In the genomic region with DNA sequence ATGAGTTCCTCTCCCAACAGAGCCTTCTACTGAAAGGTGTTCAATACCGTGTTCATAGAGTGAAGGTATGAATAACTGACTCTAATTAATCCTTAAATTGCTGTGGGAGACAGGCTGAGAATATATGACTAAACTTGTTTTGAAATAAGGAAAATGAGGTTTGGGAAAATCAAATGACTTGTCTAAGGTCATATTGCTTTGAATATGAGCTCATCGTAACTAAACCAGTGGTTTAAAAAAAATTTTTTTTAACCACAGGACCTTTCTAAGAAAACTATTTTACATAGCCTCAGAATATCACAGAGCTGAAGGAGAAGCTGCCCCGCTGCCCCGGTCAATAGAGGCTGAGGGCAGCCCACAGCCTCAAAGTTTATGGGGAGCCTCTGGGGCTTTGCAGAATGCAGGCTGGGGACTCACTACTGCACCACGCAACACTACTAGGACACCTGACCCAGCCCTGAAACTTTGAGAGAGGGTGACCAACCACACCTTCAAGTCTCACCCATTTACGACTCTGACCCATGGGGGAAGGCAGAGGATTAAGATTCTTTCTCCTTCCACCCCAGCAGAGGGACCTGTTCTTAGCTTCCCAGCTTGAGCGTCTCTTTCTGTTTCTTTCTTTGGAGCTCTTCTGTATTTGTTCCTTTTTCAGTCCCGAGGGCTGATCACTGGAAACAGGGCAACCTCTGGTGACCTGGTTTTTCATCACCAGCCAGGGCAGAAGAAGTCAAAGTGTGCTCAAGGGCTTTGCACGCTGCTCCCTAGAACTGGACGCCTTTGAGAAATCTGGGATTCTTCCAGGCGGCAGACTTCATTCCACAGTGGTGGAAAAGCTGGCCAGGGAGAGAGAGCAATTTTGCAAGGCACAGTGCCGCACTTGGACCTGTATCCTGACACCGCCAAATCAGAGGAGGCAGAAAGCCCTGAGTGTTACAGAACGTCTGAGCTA, we compare ENCODE assay signal across 1 cellular context.
TF ChIP-seq lines count a peak whose summit lies in the region.

No MANE protein-coding gene starts in this region.

TF ChIP-seq in GM23338, 12 proteins besides CTCF, POLR2A, EP300 and RAD21:
- TF ChIP-seq, protein P1, sequence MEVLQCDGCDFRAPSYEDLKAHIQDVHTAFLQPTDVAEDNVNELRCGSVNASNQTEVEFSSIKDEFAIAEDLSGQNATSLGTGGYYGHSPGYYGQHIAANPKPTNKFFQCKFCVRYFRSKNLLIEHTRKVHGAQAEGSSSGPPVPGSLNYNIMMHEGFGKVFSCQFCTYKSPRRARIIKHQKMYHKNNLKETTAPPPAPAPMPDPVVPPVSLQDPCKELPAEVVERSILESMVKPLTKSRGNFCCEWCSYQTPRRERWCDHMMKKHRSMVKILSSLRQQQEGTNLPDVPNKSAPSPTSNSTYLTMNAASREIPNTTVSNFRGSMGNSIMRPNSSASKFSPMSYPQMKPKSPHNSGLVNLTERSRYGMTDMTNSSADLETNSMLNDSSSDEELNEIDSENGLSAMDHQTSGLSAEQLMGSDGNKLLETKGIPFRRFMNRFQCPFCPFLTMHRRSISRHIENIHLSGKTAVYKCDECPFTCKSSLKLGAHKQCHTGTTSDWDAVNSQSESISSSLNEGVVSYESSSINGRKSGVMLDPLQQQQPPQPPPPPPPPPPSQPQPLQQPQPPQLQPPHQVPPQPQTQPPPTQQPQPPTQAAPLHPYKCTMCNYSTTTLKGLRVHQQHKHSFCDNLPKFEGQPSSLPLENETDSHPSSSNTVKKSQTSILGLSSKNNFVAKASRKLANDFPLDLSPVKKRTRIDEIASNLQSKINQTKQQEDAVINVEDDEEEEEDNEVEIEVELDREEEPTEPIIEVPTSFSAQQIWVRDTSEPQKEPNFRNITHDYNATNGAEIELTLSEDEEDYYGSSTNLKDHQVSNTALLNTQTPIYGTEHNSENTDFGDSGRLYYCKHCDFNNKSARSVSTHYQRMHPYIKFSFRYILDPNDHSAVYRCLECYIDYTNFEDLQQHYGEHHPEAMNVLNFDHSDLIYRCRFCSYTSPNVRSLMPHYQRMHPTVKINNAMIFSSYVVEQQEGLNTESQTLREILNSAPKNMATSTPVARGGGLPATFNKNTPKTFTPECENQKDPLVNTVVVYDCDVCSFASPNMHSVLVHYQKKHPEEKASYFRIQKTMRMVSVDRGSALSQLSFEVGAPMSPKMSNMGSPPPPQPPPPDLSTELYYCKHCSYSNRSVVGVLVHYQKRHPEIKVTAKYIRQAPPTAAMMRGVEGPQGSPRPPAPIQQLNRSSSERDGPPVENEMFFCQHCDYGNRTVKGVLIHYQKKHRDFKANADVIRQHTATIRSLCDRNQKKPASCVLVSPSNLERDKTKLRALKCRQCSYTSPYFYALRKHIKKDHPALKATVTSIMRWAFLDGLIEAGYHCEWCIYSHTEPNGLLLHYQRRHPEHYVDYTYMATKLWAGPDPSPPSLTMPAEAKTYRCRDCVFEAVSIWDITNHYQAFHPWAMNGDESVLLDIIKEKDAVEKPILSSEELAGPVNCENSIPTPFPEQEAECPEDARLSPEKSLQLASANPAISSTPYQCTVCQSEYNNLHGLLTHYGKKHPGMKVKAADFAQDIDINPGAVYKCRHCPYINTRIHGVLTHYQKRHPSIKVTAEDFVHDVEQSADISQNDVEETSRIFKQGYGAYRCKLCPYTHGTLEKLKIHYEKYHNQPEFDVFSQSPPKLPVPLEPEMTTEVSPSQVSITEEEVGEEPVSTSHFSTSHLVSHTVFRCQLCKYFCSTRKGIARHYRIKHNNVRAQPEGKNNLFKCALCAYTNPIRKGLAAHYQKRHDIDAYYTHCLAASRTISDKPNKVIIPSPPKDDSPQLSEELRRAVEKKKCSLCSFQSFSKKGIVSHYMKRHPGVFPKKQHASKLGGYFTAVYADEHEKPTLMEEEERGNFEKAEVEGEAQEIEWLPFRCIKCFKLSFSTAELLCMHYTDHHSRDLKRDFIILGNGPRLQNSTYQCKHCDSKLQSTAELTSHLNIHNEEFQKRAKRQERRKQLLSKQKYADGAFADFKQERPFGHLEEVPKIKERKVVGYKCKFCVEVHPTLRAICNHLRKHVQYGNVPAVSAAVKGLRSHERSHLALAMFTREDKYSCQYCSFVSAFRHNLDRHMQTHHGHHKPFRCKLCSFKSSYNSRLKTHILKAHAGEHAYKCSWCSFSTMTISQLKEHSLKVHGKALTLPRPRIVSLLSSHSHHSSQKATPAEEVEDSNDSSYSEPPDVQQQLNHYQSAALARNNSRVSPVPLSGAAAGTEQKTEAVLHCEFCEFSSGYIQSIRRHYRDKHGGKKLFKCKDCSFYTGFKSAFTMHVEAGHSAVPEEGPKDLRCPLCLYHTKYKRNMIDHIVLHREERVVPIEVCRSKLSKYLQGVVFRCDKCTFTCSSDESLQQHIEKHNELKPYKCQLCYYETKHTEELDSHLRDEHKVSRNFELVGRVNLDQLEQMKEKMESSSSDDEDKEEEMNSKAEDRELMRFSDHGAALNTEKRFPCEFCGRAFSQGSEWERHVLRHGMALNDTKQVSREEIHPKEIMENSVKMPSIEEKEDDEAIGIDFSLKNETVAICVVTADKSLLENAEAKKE (CRISPR knock-in tag; IDR thresholded peaks at IDR 0.05), result no peak
- TF ChIP-seq CREB1 (CRISPR knock-in tag; IDR thresholded peaks at IDR 0.05; ENCODE audit: low read depth), result no peak
- TF ChIP-seq, protein P2, sequence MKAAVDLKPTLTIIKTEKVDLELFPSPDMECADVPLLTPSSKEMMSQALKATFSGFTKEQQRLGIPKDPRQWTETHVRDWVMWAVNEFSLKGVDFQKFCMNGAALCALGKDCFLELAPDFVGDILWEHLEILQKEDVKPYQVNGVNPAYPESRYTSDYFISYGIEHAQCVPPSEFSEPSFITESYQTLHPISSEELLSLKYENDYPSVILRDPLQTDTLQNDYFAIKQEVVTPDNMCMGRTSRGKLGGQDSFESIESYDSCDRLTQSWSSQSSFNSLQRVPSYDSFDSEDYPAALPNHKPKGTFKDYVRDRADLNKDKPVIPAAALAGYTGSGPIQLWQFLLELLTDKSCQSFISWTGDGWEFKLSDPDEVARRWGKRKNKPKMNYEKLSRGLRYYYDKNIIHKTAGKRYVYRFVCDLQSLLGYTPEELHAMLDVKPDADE (IDR thresholded peaks at IDR 0.05), result no peak
- no peak for TF ChIP-seq STAT1 (IDR thresholded peaks at IDR 0.05; ENCODE audit: unreplicated experiment)
- no peak for TF ChIP-seq ZNF331 (CRISPR knock-in tag; IDR thresholded peaks at IDR 0.05; ENCODE audit: low read depth)
- TF ChIP-seq POLR2AphosphoS5 (IDR thresholded peaks at IDR 0.05; ENCODE audit: low read depth), result no peak
TF ChIP-seq in GM23338: peak in this region for 0.
